In genomic region chr12:94100990-94101901, GRCh38 we compare ENCODE assay signal across 8 cellular contexts. TPM values are rescaled to one million over a fixed set of nuclear protein-coding genes. Genes with fewer than 3 reads are reported as not detected.
DNase-seq lines count a peak whose midpoint lies in the region; TF ChIP-seq lines count a peak whose summit lies in the region.

No MANE protein-coding gene starts in this region.

- H3K27me3 ChIP-seq in OCI-LY1 (ENCODE audit: insufficient read depth, low read length), result 0 out of 2 replicates have a peak, but pooled peaks cover 7% of the 10 kb centered on the region
- peaks cover 0 to 23% (median 0%) of the 10 kb centered on the region in 4 donors for H3K27me3 ChIP-seq in esophagus squamous epithelium

- H3K4me3 ChIP-seq in OCI-LY1 (ENCODE audit: low read depth, low read length, poor library complexity, severe bottlenecking), result no peak overlapping the region
- peak overlapping the region; percentile 32 to 83 (median 56) for H3K4me3 ChIP-seq in esophagus squamous epithelium

- H3K27ac ChIP-seq in OCI-LY1 (ENCODE audit: low read depth, low read length, poor library complexity, severe bottlenecking) (no peak overlapping the region), esophagus squamous epithelium (peak overlapping the region; percentile 4 to 63 (median 28))

- H3K36me3 Mint-ChIP-seq in IgD-negative memory B cell, result peaks cover 2% of the 10 kb centered on the region
- no peaks in the 10 kb centered on the region for H3K36me3 Mint-ChIP-seq in activated T-cell treated with anti-CD3 and anti-CD28 coated beads, Interleukin-2, amount 50 U/mL, for 24 hours (ENCODE audit: low read depth)

- H3K4me3 Mint-ChIP-seq in IgD-negative memory B cell, result peak overlapping the region; percentile 85 to 96 (median 92)
- H3K4me3 Mint-ChIP-seq in activated T-cell treated with anti-CD3 and anti-CD28 coated beads, Interleukin-2, amount 50 U/mL, for 24 hours, result peak overlapping the region; percentile 76

- H3K4me1 Mint-ChIP-seq in IgD-negative memory B cell, result peaks cover 4 to 5% (median 5%) of the 10 kb centered on the region in 3 donors
- peaks cover 24% of the 10 kb centered on the region for H3K4me1 Mint-ChIP-seq in activated T-cell treated with anti-CD3 and anti-CD28 coated beads, Interleukin-2, amount 50 U/mL, for 24 hours (ENCODE audit: low read depth)

- H3K27ac Mint-ChIP-seq in IgD-negative memory B cell, result peak overlapping the region in 2 of 3 donors; percentile 23 to 39
- peak overlapping the region; percentile 60 for H3K27ac Mint-ChIP-seq in activated T-cell treated with anti-CD3 and anti-CD28 coated beads, Interleukin-2, amount 50 U/mL, for 24 hours

- H3K9me3 ChIP-seq in OCI-LY1 (ENCODE audit: low read length) (no peaks in the 10 kb centered on the region), esophagus squamous epithelium (no peaks in the 10 kb centered on the region)

- peak overlapping the region; percentile 30; the same call in 1 of the 2 replicates for H3K4me2 ChIP-seq in OCI-LY1 (ENCODE audit: low read length)

- H3K27me3 Mint-ChIP-seq in IgD-negative memory B cell, result peaks cover 34% of the 10 kb centered on the region
- H3K27me3 Mint-ChIP-seq in activated T-cell treated with anti-CD3 and anti-CD28 coated beads, Interleukin-2, amount 50 U/mL, for 24 hours, result peaks cover 34% of the 10 kb centered on the region

- intact Hi-C loops in esophagus squamous epithelium (cut with DNase I), result loop anchor here (5.0 kb wide), 3 partner anchors 339 to 599 kb away; no protein-coding TSS in a partner anchor

- no peak for TF ChIP-seq POLR2A in esophagus squamous epithelium (IDR thresholded peaks at IDR 0.05)

- H4K20me1 ChIP-seq in OCI-LY1 (ENCODE audit: insufficient read depth, low read length), result no peaks in the 10 kb centered on the region

- H3K9ac ChIP-seq in OCI-LY1 (ENCODE audit: low read length), result no peak overlapping the region

- WGBS in esophagus squamous epithelium, 2 donors, result 16 to 40% methylated on average over 17 to 29 of the region's 42 CpGs

- TF ChIP-seq CTCF in GM20000 (IDR thresholded peaks at IDR 0.05; ENCODE audit: extremely low read depth, missing control alignments) (peak; percentile 69), OCI-LY1 (IDR thresholded peaks at IDR 0.05; ENCODE audit: low read length) (peak; percentile 86), esophagus squamous epithelium (IDR thresholded peaks at IDR 0.05) (peak; percentile 87 to 94 (median 90))

- H3K9me3 Mint-ChIP-seq in IgD-negative memory B cell, result peaks cover 0 to 1% (median 0%) of the 10 kb centered on the region in 3 donors
- H3K9me3 Mint-ChIP-seq in activated T-cell treated with anti-CD3 and anti-CD28 coated beads, Interleukin-2, amount 50 U/mL, for 24 hours, result no peaks in the 10 kb centered on the region

- H3F3A ChIP-seq in OCI-LY1 (ENCODE audit: insufficient read depth, low read length), result no peaks in the 10 kb centered on the region

- DNase-seq in C1 segment of cervical spinal cord (lab: John Stamatoyannopoulos, UW), result peak; percentile 2 to 78 (median 30)
- DNase-seq in GM20000 (ENCODE audit: low spot score), result peak; percentile 81
- peak; percentile 89 for DNase-seq in activated T-cell treated with anti-CD3 and anti-CD28 coated beads, Interleukin-2, amount 50 U/mL, for 24 hours
- DNase-seq in esophagus squamous epithelium (lab: John Stamatoyannopoulos, UW), result peak; percentile 7
- peak; percentile 71 for DNase-seq in myocyte (ENCODE audit: low read depth)
- DNase-seq in stimulated activated CD8-positive, alpha-beta memory T cell treated with anti-CD3 and anti-CD28 coated beads, Interleukin-7, amount 100 ng/mL, for 1 hour (ENCODE audit: low read depth in 2 of 2), result peak; percentile 49 to 66

- H2AFZ ChIP-seq in OCI-LY1 (ENCODE audit: low read length), result no peak overlapping the region

- H3K36me3 ChIP-seq in OCI-LY1 (ENCODE audit: insufficient read depth, low read length), result no peaks in the 10 kb centered on the region
- no peaks in the 10 kb centered on the region for H3K36me3 ChIP-seq in esophagus squamous epithelium

- no peaks in the 10 kb centered on the region for H3K79me2 ChIP-seq in OCI-LY1 (ENCODE audit: insufficient read depth, low read length)

- H3K9me2 ChIP-seq in OCI-LY1 (ENCODE audit: low read depth, low read length), result no peaks in the 10 kb centered on the region

- peaks cover 7% of the 10 kb centered on the region for H3K4me1 ChIP-seq in OCI-LY1 (ENCODE audit: insufficient read depth, low read length, severe bottlenecking)
- peaks cover 13 to 26% (median 15%) of the 10 kb centered on the region in 3 donors for H3K4me1 ChIP-seq in esophagus squamous epithelium

RNA-seq across cellular contexts. Expression of gene PLXNC1, which starts 47.1 kb away (rescaled TPM):
- 6.6 TPM for polyA plus RNA-seq in IgD-negative memory B cell
- total RNA-seq in esophagus squamous epithelium (1 to 10 TPM; 1.0 to 6.7 (median 2.6) TPM), myocyte (0.37 and 1.2 TPM in 2 replicates)
- polyA plus RNA-seq in myocyte (2012), result 0.25 TPM

Comparison
In these comparisons a context has a peak if more than half of its experiments do, and no peak if none do; other contexts are left out.
1. DNase-seq: peak in every context shown above with its lines; median percentile 89 in activated T-cell treated with anti-CD3 and anti-CD28 coated beads, Interleukin-2, amount 50 U/mL, for 24 hours; 81 in GM20000; 71 in myocyte; 58 in stimulated activated CD8-positive, alpha-beta memory T cell treated with anti-CD3 and anti-CD28 coated beads, Interleukin-7, amount 100 ng/mL, for 1 hour; 30 in C1 segment of cervical spinal cord; 7 in esophagus squamous epithelium.